Comparison of ENCODE assay signal across 10 cellular contexts in the genomic region with DNA sequence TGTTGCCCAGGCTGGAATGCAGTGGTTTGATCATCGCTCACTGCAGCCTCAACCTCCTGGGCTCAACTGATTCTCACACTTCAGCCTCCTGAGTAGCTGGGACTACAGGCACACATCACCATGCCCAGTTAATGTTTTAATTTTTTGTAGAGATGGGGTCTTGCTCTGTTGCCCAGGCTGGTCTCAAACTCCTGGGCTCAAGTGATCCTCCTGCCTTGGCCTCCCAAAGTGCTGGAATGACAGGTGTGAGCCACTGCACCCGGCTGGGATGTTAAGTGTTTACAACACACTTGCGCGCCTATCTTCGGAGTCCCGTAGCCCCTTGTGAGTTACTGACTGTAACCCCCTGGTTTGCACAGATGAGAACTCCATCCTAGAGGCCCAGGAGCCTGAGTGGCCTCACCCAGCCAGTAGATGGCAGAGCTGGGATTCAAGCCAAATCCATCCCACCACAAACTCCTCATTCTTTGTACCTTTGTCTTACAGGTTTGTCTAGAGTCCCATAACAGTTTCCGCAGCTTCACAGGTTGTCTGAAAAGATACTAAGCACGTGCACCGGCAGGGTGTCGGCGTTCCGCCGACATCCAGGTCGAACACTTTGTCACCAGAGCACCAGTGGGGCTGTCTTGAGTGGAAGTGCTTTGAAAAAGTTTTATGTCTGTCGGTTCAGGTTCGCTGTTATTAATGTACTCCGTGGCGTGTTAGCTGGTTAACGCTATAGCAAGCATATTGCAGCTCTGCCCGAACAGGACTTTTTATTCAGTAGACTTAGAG. TPM values are rescaled to one million over a fixed set of nuclear protein-coding genes. Genes with fewer than 3 reads are reported as not detected.
DNase-seq lines count a peak whose midpoint lies in the region; ATAC-seq and TF ChIP-seq lines count a peak whose summit lies in the region.
"Had no signal": no experiment of that assay in that cellular context is flagged by ENCODE, and none has a peak within 500 bp of the region (broad histone marks: within the 10 kb centered on the region; RNA-seq: fewer than 3 reads in every experiment).

No MANE protein-coding gene starts in this region.

- DNase-seq in MCF 10A (ENCODE audit: unreplicated experiment) (peak; percentile 24), breast epithelium (ENCODE audit: low spot score in 2 of 2) (no peak), Karpas-422 (peak; percentile 81), mammary epithelial cell (no peak), SK-N-DZ (ENCODE audit: low spot score) (no peak), ascending aorta (ENCODE audit: low spot score in 2 of 2) (no peak), coronary artery (ENCODE audit: low spot score) (no peak)
- DNase-seq in stimulated activated naive B cell treated with anti-CD40 and anti-IgM and Interleukin-4, amounts not matched to agents 10 μg/mL and 1 μg/mL and 100 μg/mL, for 72 hours, result no peak
- DNase-seq: activated T-cell treated with anti-CD3 and anti-CD28 coated beads, Interleukin-2, amount 50 U/mL, for 24 hours had no signal

- ATAC-seq in stimulated activated naive B cell treated with anti-CD40 and anti-IgM and Interleukin-4, amounts not matched to agents 10 μg/mL and 1 μg/mL and 100 μg/mL, for 72 hours (replicated peaks), result peak; percentile 55 to 63

- H3K9me3 Mint-ChIP-seq in MCF 10A (ENCODE audit: unreplicated experiment), result no peaks in the 10 kb centered on the region
- H3K9me3 Mint-ChIP-seq in stimulated activated naive B cell treated with anti-CD40 and anti-IgM and Interleukin-4, amounts not matched to agents 10 μg/mL and 1 μg/mL and 100 μg/mL, for 72 hours, result no peaks in the 10 kb centered on the region
- H3K9me3 Mint-ChIP-seq: activated T-cell treated with anti-CD3 and anti-CD28 coated beads, Interleukin-2, amount 50 U/mL, for 24 hours had no signal

- H3K4me3 Mint-ChIP-seq in MCF 10A (ENCODE audit: unreplicated experiment), result no peak overlapping the region
- H3K4me3 Mint-ChIP-seq in stimulated activated naive B cell treated with anti-CD40 and anti-IgM and Interleukin-4, amounts not matched to agents 10 μg/mL and 1 μg/mL and 100 μg/mL, for 72 hours, result no peak overlapping the region
- H3K4me3 Mint-ChIP-seq: activated T-cell treated with anti-CD3 and anti-CD28 coated beads, Interleukin-2, amount 50 U/mL, for 24 hours had no signal

- H3K27me3 ChIP-seq in breast epithelium, result no peaks in the 10 kb centered on the region
- H3K27me3 ChIP-seq in Karpas-422 (ENCODE audit: low read length), result no peaks in the 10 kb centered on the region
- no peaks in the 10 kb centered on the region for H3K27me3 ChIP-seq in mammary epithelial cell (ENCODE audit: insufficient read depth, low read length)
- no peaks in the 10 kb centered on the region for H3K27me3 ChIP-seq in ascending aorta

- POLR2A ChIA-PET in MCF 10A (lab: Yijun Ruan, JAX), result no interaction called here

- H4K20me1 ChIP-seq in Karpas-422 (ENCODE audit: insufficient read depth, low read depth, low read length) (no peaks in the 10 kb centered on the region), mammary epithelial cell (ENCODE audit: insufficient read depth, low read length) (no peaks in the 10 kb centered on the region)

- WGBS in mammary epithelial cell (ENCODE audit: low coverage, missing lambda C conversion rate), result 62% methylated on average over 20 of the region's 20 CpGs

- TF ChIP-seq CTCF in MCF 10A (IDR thresholded peaks at IDR 0.05; ENCODE audit: unreplicated experiment), result no peak
- no peak for TF ChIP-seq CTCF in breast epithelium (IDR thresholded peaks at IDR 0.05)
- peak; percentile 21 to 31 for TF ChIP-seq CTCF in mammary epithelial cell (conservative IDR thresholded peaks at IDR 0.05 in 1 of 2, IDR thresholded peaks at IDR 0.05 in 1 of 2; ENCODE audit: extremely low read depth in 1 of 2, insufficient read depth in 1 of 2, low read depth in 1 of 2, low read length in 2 of 2)
- no peak for TF ChIP-seq CTCF in ascending aorta (IDR thresholded peaks at IDR 0.05)
- no peak for TF ChIP-seq CTCF in coronary artery (IDR thresholded peaks at IDR 0.05)

- no peaks in the 10 kb centered on the region for H3K9me2 ChIP-seq in Karpas-422 (replicated peaks; ENCODE audit: insufficient read depth, low read length)

- intact Hi-C loops in MCF 10A (cut with micrococcal nuclease) (no loop called here), breast epithelium (cut with DNase I; ENCODE audit: low total_unique reads) (no loop called here), mammary epithelial cell (cut with micrococcal nuclease) (no loop called here), ascending aorta (cut with DNase I) (no loop called here)

- TF ChIP-seq POLR2A in breast epithelium (IDR thresholded peaks at IDR 0.05), result no peak

- H3K9me3 ChIP-seq in breast epithelium (no peaks in the 10 kb centered on the region), Karpas-422 (ENCODE audit: low read length) (no peaks in the 10 kb centered on the region), mammary epithelial cell (replicated peaks; ENCODE audit: insufficient read depth, low read length) (no peaks in the 10 kb centered on the region), ascending aorta (no peaks in the 10 kb centered on the region)

- no peak overlapping the region for H3K27ac Mint-ChIP-seq in MCF 10A (ENCODE audit: low read depth, unreplicated experiment)
- no peak overlapping the region for H3K27ac Mint-ChIP-seq in stimulated activated naive B cell treated with anti-CD40 and anti-IgM and Interleukin-4, amounts not matched to agents 10 μg/mL and 1 μg/mL and 100 μg/mL, for 72 hours
- H3K27ac Mint-ChIP-seq: activated T-cell treated with anti-CD3 and anti-CD28 coated beads, Interleukin-2, amount 50 U/mL, for 24 hours had no signal

- H3K4me2 ChIP-seq in Karpas-422 (ENCODE audit: low read depth, low read length, poor library complexity, severe bottlenecking), result no peak overlapping the region
- H3K4me2 ChIP-seq in mammary epithelial cell (ENCODE audit: insufficient read depth, low read depth, low read length), result no peak overlapping the region

- peaks cover 12% of the 10 kb centered on the region for H3K27me3 Mint-ChIP-seq in MCF 10A (ENCODE audit: insufficient read depth, unreplicated experiment)
- H3K27me3 Mint-ChIP-seq in stimulated activated naive B cell treated with anti-CD40 and anti-IgM and Interleukin-4, amounts not matched to agents 10 μg/mL and 1 μg/mL and 100 μg/mL, for 72 hours, result no peaks in the 10 kb centered on the region
- H3K27me3 Mint-ChIP-seq: activated T-cell treated with anti-CD3 and anti-CD28 coated beads, Interleukin-2, amount 50 U/mL, for 24 hours had no signal

- H3K9ac ChIP-seq in Karpas-422 (ENCODE audit: low read length) (no peak overlapping the region), mammary epithelial cell (ENCODE audit: insufficient read depth, low read length) (no peak overlapping the region)

- H2AFZ ChIP-seq in Karpas-422 (ENCODE audit: low read length) (no peak overlapping the region), mammary epithelial cell (ENCODE audit: low read depth, low read length) (no peak overlapping the region)

- BruUV-seq in MCF 10A (replicated peaks; lab: Mats Ljungman, UMichigan) (no TSS peak), mammary epithelial cell (replicated peaks; lab: Mats Ljungman, UMichigan) (no TSS peak)

- in situ Hi-C loops in mammary epithelial cell (cut with MboI; ENCODE audit: low sequenced_read_pairs in 2 of 2), result no loop called here

- no peaks in the 10 kb centered on the region for H3K4me1 Mint-ChIP-seq in MCF 10A (ENCODE audit: insufficient read depth, unreplicated experiment)
- peaks cover 44 to 58% of the 10 kb centered on the region in 2 donors for H3K4me1 Mint-ChIP-seq in stimulated activated naive B cell treated with anti-CD40 and anti-IgM and Interleukin-4, amounts not matched to agents 10 μg/mL and 1 μg/mL and 100 μg/mL, for 72 hours

- H3K36me3 ChIP-seq in breast epithelium (no peaks in the 10 kb centered on the region), Karpas-422 (ENCODE audit: insufficient read depth, low read length) (no peaks in the 10 kb centered on the region), mammary epithelial cell (ENCODE audit: insufficient read depth, low read length) (no peaks in the 10 kb centered on the region), ascending aorta (no peaks in the 10 kb centered on the region)

- CTCF ChIA-PET in MCF 10A (lab: Yijun Ruan, JAX) (interaction anchor here (0.5 to 1.4 kb wide), 2 partner anchors 9 to 71 kb away, joined by 3 to 4 read pairs; no protein-coding TSS in a partner anchor), mammary epithelial cell (lab: Charles Lee; ENCODE audit: low non-redundant PET) (no interaction called here)

- no peaks in the 10 kb centered on the region for H3K79me2 ChIP-seq in Karpas-422 (ENCODE audit: low read length)
- H3K79me2 ChIP-seq in mammary epithelial cell (ENCODE audit: insufficient read depth, low read length), result no peaks in the 10 kb centered on the region

- no peaks in the 10 kb centered on the region for H3K36me3 Mint-ChIP-seq in MCF 10A (ENCODE audit: insufficient read depth, unreplicated experiment)
- H3K36me3 Mint-ChIP-seq in stimulated activated naive B cell treated with anti-CD40 and anti-IgM and Interleukin-4, amounts not matched to agents 10 μg/mL and 1 μg/mL and 100 μg/mL, for 72 hours, result no peaks in the 10 kb centered on the region

- H3K27ac ChIP-seq in breast epithelium (no peak overlapping the region), Karpas-422 (ENCODE audit: low read length) (no peak overlapping the region), mammary epithelial cell (ENCODE audit: insufficient read depth, low read depth, low read length) (no peak overlapping the region), ascending aorta (no peak overlapping the region), coronary artery (no peak overlapping the region)

- no peak overlapping the region for H3K4me3 ChIP-seq in breast epithelium
- H3K4me3 ChIP-seq in Karpas-422 (ENCODE audit: low read length), result no peak overlapping the region
- no peak overlapping the region for H3K4me3 ChIP-seq in mammary epithelial cell (replicated peaks in 1 of 3; ENCODE audit: insufficient read depth in 1 of 3, low read depth in 2 of 3, low read length in 3 of 3)
- H3K4me3 ChIP-seq in ascending aorta, result no peak overlapping the region
- H3K4me3 ChIP-seq in coronary artery, result no peak overlapping the region

- H3K4me1 ChIP-seq in breast epithelium (peaks cover 0 to 5% of the 10 kb centered on the region in 2 donors), Karpas-422 (ENCODE audit: low read length) (peaks cover 24% of the 10 kb centered on the region), mammary epithelial cell (ENCODE audit: insufficient read depth, low read length) (peaks cover 6% of the 10 kb centered on the region), ascending aorta (no peaks in the 10 kb centered on the region)

- dilution Hi-C loops in mammary epithelial cell (cut with HindIII; ENCODE audit: low sequenced_read_pairs), result no loop called here

RNA-seq across cellular contexts. Expression of a gene that starts 14.7 kb away (rescaled TPM):
- total RNA-seq in MCF 10A (2022), result not detected in 2 replicates
- 1 to 10 TPM in 1 of 3 donors, not detected in 2; 4.2 TPM for total RNA-seq in breast epithelium
- 0.36 TPM in 1 of 2 replicates, not detected in the other for total RNA-seq in Karpas-422 (2014; rRNA removed; shearing (Covaris generic); ENCODE audit: low replicate concordance)
- total RNA-seq in mammary epithelial cell, result not detected
- not detected for polyA plus RNA-seq in mammary epithelial cell
- not detected for polyA minus RNA-seq in mammary epithelial cell
- 2.2 TPM in 1 of 2 replicates, not detected in the other for polyA plus RNA-seq in SK-N-DZ (2014; cell fraction: cytosol; rRNA removed)
- polyA plus RNA-seq in SK-N-DZ (2014; cell fraction: nucleus; rRNA removed), result not detected in 2 replicates
- not detected for total RNA-seq in ascending aorta
- total RNA-seq: mononuclear cell had no signal

RNA-seq across cellular contexts. Expression of a gene that starts 22.3 kb away (rescaled TPM):
- total RNA-seq in MCF 10A (2022), result 0.56 and 1.7 TPM in 2 replicates
- total RNA-seq in breast epithelium, result 1 to 10 TPM in 2 of 3 donors, under 1 TPM in 1; 0.33 to 7.8 (median 4.8) TPM
- 454 and 602 TPM in 2 replicates for total RNA-seq in Karpas-422 (2014; rRNA removed; shearing (Covaris generic); ENCODE audit: low replicate concordance)
- 1 to 10 TPM in 1 of 2 donors, under 1 TPM in 1; 0.71 to 1.3 TPM for total RNA-seq in mammary epithelial cell
- 0.71 TPM for polyA plus RNA-seq in mammary epithelial cell
- polyA minus RNA-seq in mammary epithelial cell, result not detected
- polyA plus RNA-seq in SK-N-DZ (2014; cell fraction: cytosol; rRNA removed), result not detected in 2 replicates
- polyA plus RNA-seq in SK-N-DZ (2014; cell fraction: nucleus; rRNA removed), result 0.15 TPM in 1 of 2 replicates, not detected in the other
- total RNA-seq in ascending aorta, result 0.75 TPM

RNA-seq across cellular contexts. Expression of a gene that starts 24.3 kb away (rescaled TPM):
- total RNA-seq in MCF 10A (2022), result not detected in 2 replicates
- total RNA-seq in breast epithelium, result 1 to 10 TPM in 1 of 3 donors, not detected in 2; 1.5 TPM
- total RNA-seq in Karpas-422 (2014; rRNA removed; shearing (Covaris generic); ENCODE audit: low replicate concordance), result 0.45 TPM in 1 of 2 replicates, not detected in the other
- total RNA-seq in mammary epithelial cell, result under 1 TPM in 1 of 2 donors, not detected in 1; 0.54 TPM
- not detected for polyA plus RNA-seq in mammary epithelial cell
- polyA minus RNA-seq in mammary epithelial cell, result not detected
- polyA plus RNA-seq in SK-N-DZ (2014; cell fraction: cytosol; rRNA removed), result 0.02 TPM in 1 of 2 replicates, not detected in the other
- not detected in 2 replicates for polyA plus RNA-seq in SK-N-DZ (2014; cell fraction: nucleus; rRNA removed)
- total RNA-seq in ascending aorta, result not detected

RNA-seq across cellular contexts. Expression of a gene that starts 37.9 kb away (rescaled TPM):
- total RNA-seq in MCF 10A (2022), result 81.6 and 95.7 TPM in 2 replicates
- 100 to 1,000 TPM in 1 of 3 donors, 10 to 100 TPM in 2; 72.7 to 117 (median 77.3) TPM for total RNA-seq in breast epithelium
- 97.9 and 224 TPM in 2 replicates for total RNA-seq in Karpas-422 (2014; rRNA removed; shearing (Covaris generic); ENCODE audit: low replicate concordance)
- total RNA-seq in mammary epithelial cell, result 10 to 100 TPM; 65.7 to 82.1 TPM
- polyA plus RNA-seq in mammary epithelial cell, result 73.9 TPM
- polyA minus RNA-seq in mammary epithelial cell, result 54.0 TPM
- polyA plus RNA-seq in SK-N-DZ (2014; cell fraction: cytosol; rRNA removed), result 66.8 and 68.2 TPM in 2 replicates
- 86.7 and 114 TPM in 2 replicates for polyA plus RNA-seq in SK-N-DZ (2014; cell fraction: nucleus; rRNA removed)
- total RNA-seq in ascending aorta, result 116 TPM

RNA-seq across cellular contexts. Expression of a gene that starts 41.0 kb away (rescaled TPM):
- not detected in 2 replicates for total RNA-seq in MCF 10A (2022)
- not detected for total RNA-seq in breast epithelium
- total RNA-seq in Karpas-422 (2014; rRNA removed; shearing (Covaris generic); ENCODE audit: low replicate concordance), result 0.34 and 2.0 TPM in 2 replicates
- not detected for total RNA-seq in mammary epithelial cell
- polyA plus RNA-seq in mammary epithelial cell, result not detected
- not detected for polyA minus RNA-seq in mammary epithelial cell
- not detected in 2 replicates for polyA plus RNA-seq in SK-N-DZ (2014; cell fraction: cytosol; rRNA removed)
- polyA plus RNA-seq in SK-N-DZ (2014; cell fraction: nucleus; rRNA removed), result not detected in 2 replicates
- total RNA-seq in ascending aorta, result not detected

Comparison
In these comparisons a context has a peak if more than half of its experiments do, and no peak if none do; other contexts are left out.
1. DNase-seq: peak in MCF 10A (single experiment) and Karpas-422 (single experiment); none in breast epithelium (0 of 2), mammary epithelial cell (single experiment), stimulated activated naive B cell treated with anti-CD40 and anti-IgM and Interleukin-4, amounts not matched to agents 10 μg/mL and 1 μg/mL and 100 μg/mL, for 72 hours (single experiment), SK-N-DZ (single experiment), ascending aorta (0 of 2) and coronary artery (single experiment).
2. CTCF ChIP-seq: peak in mammary epithelial cell (2 of 2); none in MCF 10A (single experiment), breast epithelium (0 of 3), ascending aorta (0 of 3) and coronary artery (single experiment).
3. RNA of a gene that starts 22.3 kb away (total RNA-seq): 454 to 602 TPM in Karpas-422; 0.33 to 7.8 TPM in breast epithelium, 0.71 to 1.3 TPM in mammary epithelial cell, 0.75 TPM in ascending aorta (single experiment) and 0.56 to 1.7 TPM in MCF 10A; every median in the first group is over 10 times any median in the second.